11 cellular contexts compared by ENCODE assay signal in the genomic region with DNA sequence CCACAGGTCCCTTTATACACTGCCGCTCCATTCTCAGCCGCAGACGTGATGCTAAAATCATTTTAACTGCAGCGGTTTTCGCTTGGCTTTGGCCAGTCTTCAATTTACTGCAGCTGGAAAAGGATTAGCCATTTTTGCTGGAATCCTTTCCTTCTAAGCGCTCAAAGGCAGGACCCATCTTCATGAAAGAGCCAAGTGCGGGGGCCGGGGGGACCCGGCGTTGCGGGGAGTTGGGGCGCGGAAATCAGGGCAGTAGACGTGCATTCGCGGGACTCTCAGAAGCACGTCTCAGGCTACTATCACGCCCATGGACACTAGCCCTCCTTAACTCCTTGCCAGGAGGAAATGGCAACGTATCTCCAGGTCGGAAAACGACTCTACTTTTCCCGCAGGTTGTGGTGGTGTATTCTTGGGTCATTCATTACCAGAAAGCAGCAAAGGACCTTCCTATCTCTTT. TPM values are rescaled to one million over a fixed set of nuclear protein-coding genes. Genes with fewer than 3 reads are reported as not detected.
DNase-seq lines count a peak whose midpoint lies in the region; ATAC-seq, FAIRE-seq and TF ChIP-seq lines count a peak whose summit lies in the region.
"Had no signal": no experiment of that assay in that cellular context is flagged by ENCODE, and none has a peak within 500 bp of the region (broad histone marks: within the 10 kb centered on the region; RNA-seq: fewer than 3 reads in every experiment).

No MANE protein-coding gene starts in this region.

- no peak for FAIRE-seq in kidney (lab: Jason Lieb, UNC)
- FAIRE-seq: A204.1 had no signal

- H3K9ac ChIP-seq in kidney (ENCODE audit: low read length in 2 of 2): no peak overlapping the region

- peaks cover 68 to 88% (median 81%) of the 10 kb centered on the region in 3 donors for H3K27me3 Mint-ChIP-seq in CD14-positive monocyte (ENCODE audit: low read depth in 3 of 3)

- H3K27ac Mint-ChIP-seq in CD14-positive monocyte: no peak overlapping the region

- no peak for TF ChIP-seq CTCF in kidney (IDR thresholded peaks at IDR 0.05; ENCODE audit: borderline replicate concordance, extremely low read depth, insufficient read depth)
- TF ChIP-seq CTCF in CD14-positive monocyte (IDR thresholded peaks at IDR 0.05): no peak

- H3K9me3 ChIP-seq in kidney (ENCODE audit: control insufficient read depth in 1 of 2, low read length in 2 of 2): no peaks in the 10 kb centered on the region

- peak; percentile 18 for DNase-seq in DMS 273 (lab: John Stamatoyannopoulos, UW; ENCODE audit: unreplicated experiment)
- no peak for DNase-seq in DMS 273 treated with DMSO at 0.1 percent for 48 hours (lab: John Stamatoyannopoulos, UW)
- DNase-seq in kidney: peak; percentile 42
- no peak for DNase-seq in CD14-positive monocyte (ENCODE audit: low spot score)
- no peak for DNase-seq in KBM-7
- DNase-seq: naive thymus-derived CD4-positive, alpha-beta T cell had no signal

- H3K4me1 ChIP-seq in kidney (ENCODE audit: control insufficient read depth in 1 of 2, insufficient read depth in 1 of 2, low read depth in 1 of 2, low read length in 2 of 2): peaks cover 8 to 21% of the 10 kb centered on the region in 2 donors

- peaks cover 4 to 8% of the 10 kb centered on the region in 2 donors for H3K36me3 Mint-ChIP-seq in CD14-positive monocyte

- no peaks in the 10 kb centered on the region for H3K36me3 ChIP-seq in kidney (ENCODE audit: control insufficient read depth in 1 of 2, insufficient read depth in 2 of 2, low read length in 2 of 2)

- peaks cover 19% of the 10 kb centered on the region for H3K4me1 Mint-ChIP-seq in CD14-positive monocyte

- peak overlapping the region in 1 of 2 donors; percentile 70 for H3K4me3 Mint-ChIP-seq in CD14-positive monocyte
- H3K4me3 Mint-ChIP-seq: T-helper 1 cell treated with Interleukin-12 subunit alpha and Interleukin-12 subunit beta and Interleukin-4 antibody, amounts not matched to agents 30 μg/mL and 1 μg/mL, for 36 hours had no signal

- intact Hi-C loops in kidney (cut with DNase I): no loop called here
- intact Hi-C loops in CD14-positive monocyte (cut with micrococcal nuclease): no loop called here

- H3K4me3 ChIP-seq in kidney (ENCODE audit: low read length in 2 of 2): peak overlapping the region; percentile 46 to 50

- in situ Hi-C loops in KBM-7 (cut with MboI; ENCODE audit: low pct_unique_long_range_greater_than_20kb, low sequenced_read_pairs): no loop called here

- ATAC-seq in GM18520 (IDR thresholded peaks at IDR 0.05; ENCODE audit: unreplicated experiment): no peak
- ATAC-seq: naive thymus-derived CD4-positive, alpha-beta T cell had no signal

- peak overlapping the region; percentile 79 for H3K27ac ChIP-seq in angular gyrus (ENCODE audit: low read depth, low read length)
- H3K27ac ChIP-seq in kidney (ENCODE audit: low read depth in 2 of 2, low read length in 2 of 2): no peak overlapping the region
- H3K27ac ChIP-seq in temporal lobe (ENCODE audit: low read depth, low read length): peak overlapping the region; percentile 84

- H3K9me3 Mint-ChIP-seq in CD14-positive monocyte: peaks cover 4 to 38% (median 21%) of the 10 kb centered on the region in 7 donors
- H3K9me3 Mint-ChIP-seq: T-helper 1 cell treated with Interleukin-12 subunit alpha and Interleukin-12 subunit beta and Interleukin-4 antibody, amounts not matched to agents 30 μg/mL and 1 μg/mL, for 36 hours had no signal

RNA-seq across cellular contexts. Expression of a gene that starts 1.7 kb away (rescaled TPM):
- total RNA-seq in kidney (5.5 TPM), temporal lobe (79.9 TPM)
- polyA plus RNA-seq in kidney (ENCODE audit: insufficient read depth, low read depth, low replicate concordance) (0.69 TPM), CD14-positive monocyte (not detected)
- total RNA-seq: naive thymus-derived CD4-positive, alpha-beta T cell had no signal
- polyA plus RNA-seq: naive thymus-derived CD4-positive, alpha-beta T cell had no signal

Comparison
In these comparisons a context has a peak if more than half of its experiments do, and no peak if none do; other contexts are left out.
1. DNase-seq: peak in DMS 273 (single experiment) and kidney (single experiment); none in DMS 273 treated with DMSO at 0.1 percent for 48 hours (single experiment), CD14-positive monocyte (single experiment) and KBM-7 (single experiment).
2. H3K27ac ChIP-seq: peak in angular gyrus (single experiment) and temporal lobe (single experiment); none in kidney (0 of 2).
3. RNA of a gene that starts 1.7 kb away (total RNA-seq): 79.9 TPM in temporal lobe (single experiment); 5.5 TPM in kidney (single experiment); every median in the first group is over 10 times any median in the second.